Comparison of ENCODE assay signal across 8 cellular contexts in genomic region chr12:53079226-53080117, GRCh38. TPM values are rescaled to one million over a fixed set of nuclear protein-coding genes. Genes with fewer than 3 reads are reported as not detected.
A peak's percentile ranks its signal among the peaks of the same experiment; 100 is the strongest.
DNase-seq lines count a peak whose midpoint lies in the region; ATAC-seq and TF ChIP-seq lines count a peak whose summit lies in the region.

Gene SPRYD3, minus strand, starts transcription at chr12:53079390. Its CDS starts 57 bp downstream, at chr12:53079333.

- no peaks in the 10 kb centered on the region for H3K27me3 ChIP-seq in gastroesophageal sphincter

- CTCF ChIA-PET in activated naive CD4-positive, alpha-beta T cell treated with anti-CD3 and anti-CD28 coated beads, Interleukin-2, amount 10 ng/mL, durations not matched to agents 7 days and 5 days (lab: Charles Lee): interaction anchor here (0.8 to 3.7 kb wide), 8 partner anchors 13 to 666 kb away, joined by 3 to 47 read pairs (median 4); partner anchors contain the start of genes AAAS, IGFBP6 and SOAT2

- H3K36me3 ChIP-seq in SK-N-MC (ENCODE audit: insufficient read depth, low read length) (peaks cover 6% of the 10 kb centered on the region; the same call in 1 of the 2 replicates), gastroesophageal sphincter (peaks cover 0 to 34% of the 10 kb centered on the region in 2 donors)

- H3K4me3 ChIP-seq in NB4 (ENCODE audit: low read depth, low read length): peak within 1 kb of the TSS; percentile 89
- H3K4me3 ChIP-seq in SK-N-MC: peak within 1 kb of the TSS; percentile 96
- peak within 1 kb of the TSS; percentile 63 to 77 for H3K4me3 ChIP-seq in gastroesophageal sphincter

- no peak for TF ChIP-seq EP300 in gastroesophageal sphincter (IDR thresholded peaks at IDR 0.05)

- H3K4me1 Mint-ChIP-seq in HFFc6 (ENCODE audit: low read depth): peaks cover 38% of the 10 kb centered on the region
- peaks cover 29% of the 10 kb centered on the region for H3K4me1 Mint-ChIP-seq in activated naive CD4-positive, alpha-beta T cell treated with anti-CD3 and anti-CD28 coated beads, Interleukin-2, amount 10 ng/mL, durations not matched to agents 7 days and 5 days

- DNase-seq in GM04503 (ENCODE audit: low read depth) (peak; percentile 88), HFFc6 (peak; percentile 95), NB4 (ENCODE audit: low read depth) (peak; percentile 99), SK-N-MC (ENCODE audit: low read depth, low spot score) (peak; percentile 47), occipital lobe (lab: John Stamatoyannopoulos, UW) (peak; percentile 98)
- peak; percentile 98 for DNase-seq in activated naive CD4-positive, alpha-beta T cell treated with anti-CD3 and anti-CD28 coated beads, Interleukin-2, amount 10 ng/mL, durations not matched to agents 7 days and 5 days

- peak within 1 kb of the TSS; percentile 94 for H3K4me3 Mint-ChIP-seq in HFFc6
- peak within 1 kb of the TSS; percentile 92 for H3K4me3 Mint-ChIP-seq in activated naive CD4-positive, alpha-beta T cell treated with anti-CD3 and anti-CD28 coated beads, Interleukin-2, amount 10 ng/mL, durations not matched to agents 7 days and 5 days

- peaks cover 12% of the 10 kb centered on the region for H3K36me3 Mint-ChIP-seq in HFFc6 (ENCODE audit: low read depth)
- peaks cover 11% of the 10 kb centered on the region for H3K36me3 Mint-ChIP-seq in activated naive CD4-positive, alpha-beta T cell treated with anti-CD3 and anti-CD28 coated beads, Interleukin-2, amount 10 ng/mL, durations not matched to agents 7 days and 5 days

- H3K9me3 ChIP-seq in SK-N-MC (ENCODE audit: low read depth, low read length) (no peaks in the 10 kb centered on the region), gastroesophageal sphincter (no peaks in the 10 kb centered on the region)

- 5 to 6% methylated on average over 3 to 18 of the region's 67 CpGs for WGBS in gastroesophageal sphincter (ENCODE audit: low coverage in 1 of 2), 2 donors

- H3K27me3 Mint-ChIP-seq in HFFc6 (ENCODE audit: insufficient read depth): peaks cover 4% of the 10 kb centered on the region
- no peaks in the 10 kb centered on the region for H3K27me3 Mint-ChIP-seq in activated naive CD4-positive, alpha-beta T cell treated with anti-CD3 and anti-CD28 coated beads, Interleukin-2, amount 10 ng/mL, durations not matched to agents 7 days and 5 days

- TF ChIP-seq POLR2A in NB4 (IDR thresholded peaks at IDR 0.05; ENCODE audit: extremely low read depth, insufficient read length): peak; percentile 75
- peak; percentile 94 to 95 for TF ChIP-seq POLR2A in gastroesophageal sphincter (IDR thresholded peaks at IDR 0.05)

- peak within 1 kb of the TSS; percentile 99 for H3K27ac Mint-ChIP-seq in HFFc6
- peak within 1 kb of the TSS; percentile 92 for H3K27ac Mint-ChIP-seq in activated naive CD4-positive, alpha-beta T cell treated with anti-CD3 and anti-CD28 coated beads, Interleukin-2, amount 10 ng/mL, durations not matched to agents 7 days and 5 days

- H3K4me1 ChIP-seq in gastroesophageal sphincter: peaks cover 0 to 59% (median 31%) of the 10 kb centered on the region in 3 donors

- TF ChIP-seq CTCF in HFFc6 (IDR thresholded peaks at IDR 0.05) (no peak), NB4 (IDR thresholded peaks at IDR 0.05; ENCODE audit: low read depth, low read length) (no peak), gastroesophageal sphincter (IDR thresholded peaks at IDR 0.05) (no peak)

- peak within 1 kb of the TSS; percentile 60; the same call in 1 of the 2 replicates for H3K27ac ChIP-seq in SK-N-MC
- H3K27ac ChIP-seq in gastroesophageal sphincter: peak within 1 kb of the TSS; percentile 82 to 96 (median 92)
- H3K27ac ChIP-seq in temporal lobe (ENCODE audit: low read depth, low read length): peak within 1 kb of the TSS; percentile 97

- ATAC-seq in gastroesophageal sphincter: peak; percentile 99

- H3K9ac ChIP-seq in SK-N-MC (ENCODE audit: insufficient read length): peak within 1 kb of the TSS; percentile 88

- H3K9me3 Mint-ChIP-seq in HFFc6: no peaks in the 10 kb centered on the region
- no peaks in the 10 kb centered on the region for H3K9me3 Mint-ChIP-seq in activated naive CD4-positive, alpha-beta T cell treated with anti-CD3 and anti-CD28 coated beads, Interleukin-2, amount 10 ng/mL, durations not matched to agents 7 days and 5 days

RNA-seq across cellular contexts. Expression of gene SPRYD3, which starts in this region (rescaled TPM):
- 10 to 100 TPM; 50.5 to 59.4 (median 54.9) TPM for total RNA-seq in HFFc6 (2021; fragmentation: NEBNext Ultra II Directional; extraction: Animal tissue kit (Norgen Biotek cat#: 25700))
- 100 to 1,000 TPM in 2 of 4 donors, 10 to 100 TPM in 2; 79.1 to 137 (median 110) TPM for total RNA-seq in gastroesophageal sphincter
- total RNA-seq in occipital lobe: 29.6 TPM
- total RNA-seq in temporal lobe: 22.9 TPM

Comparison
In these comparisons a context has a peak if more than half of its experiments do, and no peak if none do; other contexts are left out.
1. Peak in every context shown above with its lines: DNase-seq, ATAC-seq, H3K4me3 ChIP-seq and H3K27ac ChIP-seq.
2. DNase-seq: peak in every context shown above with its lines; median percentile 99 in NB4; 98 in activated naive CD4-positive, alpha-beta T cell treated with anti-CD3 and anti-CD28 coated beads, Interleukin-2, amount 10 ng/mL, durations not matched to agents 7 days and 5 days; 98 in occipital lobe; 95 in HFFc6; 88 in GM04503; 47 in SK-N-MC.